8 cellular contexts compared by ENCODE assay signal in genomic region chr20:62121776-62122658, GRCh38. TPM values are rescaled to one million over a fixed set of nuclear protein-coding genes. Genes with fewer than 3 reads are reported as not detected.
DNase-seq lines count a peak whose midpoint lies in the region; ATAC-seq, FAIRE-seq and TF ChIP-seq lines count a peak whose summit lies in the region.

TSS of gene LSM14B (plus strand) at chr20:62122475. CDS start at chr20:62122667, 192 bp downstream.

- H3K9me3 Mint-ChIP-seq in activated naive CD8-positive, alpha-beta T cell treated with anti-CD3 and anti-CD28 coated beads, Interleukin-2, amount 50 U/mL, for 24 hours, result peaks cover 3% of the 10 kb centered on the region

- peaks cover 24% of the 10 kb centered on the region for H3K36me3 Mint-ChIP-seq in activated naive CD8-positive, alpha-beta T cell treated with anti-CD3 and anti-CD28 coated beads, Interleukin-2, amount 50 U/mL, for 24 hours (ENCODE audit: low read depth)

- intact Hi-C loops in Right ventricle myocardium superior (cut with DNase I) (loop anchor here (5.0 kb wide), 1 partner anchor 55 kb away; the partner anchor contains the start of gene TAF4), tibial artery (cut with DNase I; ENCODE audit: low total_unique reads) (loop anchor here (2.0 to 5.0 kb wide), 2 partner anchors 21 to 55 kb away; partner anchors contain the start of genes PSMA7, SS18L1 and TAF4)

- peak within 1 kb of the TSS; percentile 99 for H2AFZ ChIP-seq in parathyroid adenoma

- peak within 1 kb of the TSS; percentile 92 for H3K27ac Mint-ChIP-seq in activated naive CD8-positive, alpha-beta T cell treated with anti-CD3 and anti-CD28 coated beads, Interleukin-2, amount 50 U/mL, for 24 hours

- H3K36me3 ChIP-seq in parathyroid adenoma (ENCODE audit: control insufficient read depth, insufficient read depth, low read length) (no peaks in the 10 kb centered on the region), tibial artery (peaks cover 19 to 27% (median 26%) of the 10 kb centered on the region in 3 donors)

- peak within 1 kb of the TSS; percentile 43 for H3K9ac ChIP-seq in parathyroid adenoma

- DNase-seq in GM12891 (ENCODE audit: insufficient read length, low spot score) (peak; percentile 99), NCI-H1436 (lab: John Stamatoyannopoulos, UW) (peak; percentile 95), SW480 (ENCODE audit: low spot score) (peak; percentile 98), Right ventricle myocardium superior (peak; percentile 97), tibial artery (peak; percentile 93 to 98)
- peak; percentile 99 for DNase-seq in activated naive CD8-positive, alpha-beta T cell treated with anti-CD3 and anti-CD28 coated beads, Interleukin-2, amount 50 U/mL, for 24 hours

- H3K9me3 ChIP-seq in parathyroid adenoma (ENCODE audit: control insufficient read depth, low read length) (no peaks in the 10 kb centered on the region), tibial artery (no peaks in the 10 kb centered on the region)

- H3K4me3 Mint-ChIP-seq in activated naive CD8-positive, alpha-beta T cell treated with anti-CD3 and anti-CD28 coated beads, Interleukin-2, amount 50 U/mL, for 24 hours, result peak within 1 kb of the TSS; percentile 83

- ATAC-seq in HG02798 (IDR thresholded peaks at IDR 0.05; ENCODE audit: poor library complexity, unreplicated experiment) (peak; percentile 85), Right ventricle myocardium superior (ENCODE audit: poor library complexity) (peak; percentile 90)
- peak; percentile 85 for ATAC-seq in activated naive CD8-positive, alpha-beta T cell treated with anti-CD3 and anti-CD28 coated beads, Interleukin-2, amount 50 U/mL, for 24 hours

- H3K4me1 ChIP-seq in parathyroid adenoma, result peaks cover 6% of the 10 kb centered on the region
- peaks cover 0 to 39% (median 36%) of the 10 kb centered on the region in 4 donors for H3K4me1 ChIP-seq in tibial artery

- TF ChIP-seq CTCF in parathyroid adenoma (IDR thresholded peaks at IDR 0.05) (no peak), tibial artery (IDR thresholded peaks at IDR 0.05) (no peak)

- H3K4me3 ChIP-seq in parathyroid adenoma (ENCODE audit: low read depth, low read length), result peak within 1 kb of the TSS; percentile 86
- peak within 1 kb of the TSS; percentile 86 to 87 for H3K4me3 ChIP-seq in tibial artery

- peak; percentile 91 for FAIRE-seq in GM12891 (lab: Jason Lieb, UNC)

- peaks cover 18% of the 10 kb centered on the region for H3K79me2 ChIP-seq in parathyroid adenoma

- no peak for TF ChIP-seq POLR2A in GM12891 (IDR thresholded peaks at IDR 0.05; ENCODE audit: low read depth, low read length)

- H3K27me3 Mint-ChIP-seq in activated naive CD8-positive, alpha-beta T cell treated with anti-CD3 and anti-CD28 coated beads, Interleukin-2, amount 50 U/mL, for 24 hours, result no peaks in the 10 kb centered on the region

- H3K27me3 ChIP-seq in parathyroid adenoma (ENCODE audit: control insufficient read depth, insufficient read depth, low read length), result no peaks in the 10 kb centered on the region
- peaks cover 0 to 11% of the 10 kb centered on the region in 2 donors for H3K27me3 ChIP-seq in tibial artery

- H3K27ac ChIP-seq in parathyroid adenoma (peak within 1 kb of the TSS; percentile 97), tibial artery (peak within 1 kb of the TSS; percentile 90 to 95)

- H3K4me2 ChIP-seq in parathyroid adenoma (ENCODE audit: low read length), result peak within 1 kb of the TSS; percentile 98

- peaks cover 46% of the 10 kb centered on the region for H3K4me1 Mint-ChIP-seq in activated naive CD8-positive, alpha-beta T cell treated with anti-CD3 and anti-CD28 coated beads, Interleukin-2, amount 50 U/mL, for 24 hours

TF ChIP-seq in GM12891, 5 proteins besides CTCF, POLR2A, EP300 and RAD21:
- TF ChIP-seq TAF1 (IDR thresholded peaks at IDR 0.05; ENCODE audit: low read depth, low read length) (0 out of 2 replicates have a peak, but pooled peaks have one; percentile 24), SPI1 (IDR thresholded peaks at IDR 0.05; ENCODE audit: low read depth, low read length) (no peak), POU2F2 (IDR thresholded peaks at IDR 0.05; ENCODE audit: low read depth, low read length) (no peak), PAX5 (IDR thresholded peaks at IDR 0.05; ENCODE audit: insufficient read depth, low read length, severe bottlenecking) (peak; percentile 62), POLR2AphosphoS5 (IDR thresholded peaks at IDR 0.05; ENCODE audit: low read depth, low read length) (no peak)

RNA-seq across cellular contexts. Expression of gene LSM14B, which starts in this region (rescaled TPM):
- polyA plus RNA-seq in GM12891 (2012; ENCODE audit: low read depth, missing spikeins), result 23.3 TPM
- 51.7 TPM for total RNA-seq in Right ventricle myocardium superior

Comparison
In these comparisons a context has a peak if more than half of its experiments do, and no peak if none do; other contexts are left out.
1. Peak in every context shown above with its lines: DNase-seq, ATAC-seq, H3K4me3 ChIP-seq and H3K27ac ChIP-seq.